ENCODE assay signal across 7 cellular contexts in genomic region chr2:174546519-174547506, GRCh38. TPM values are rescaled to one million over a fixed set of nuclear protein-coding genes. Genes with fewer than 3 reads are reported as not detected.
A peak's percentile ranks its signal among the peaks of the same experiment; 100 is the strongest.
DNase-seq lines count a peak whose midpoint lies in the region; ATAC-seq, FAIRE-seq and TF ChIP-seq lines count a peak whose summit lies in the region.

No MANE protein-coding gene starts in this region.

- no peak for TF ChIP-seq POLR2A in right lobe of liver (IDR thresholded peaks at IDR 0.05)

- H3K4me1 ChIP-seq in PC-9 (replicated peaks; ENCODE audit: insufficient read depth) (0 out of 2 replicates have a peak, but pooled peaks cover 4% of the 10 kb centered on the region), right lobe of liver (no peaks in the 10 kb centered on the region)

- no peaks in the 10 kb centered on the region for H3K27me3 ChIP-seq in H7 (ENCODE audit: control insufficient read depth, insufficient read depth, low read length)
- H3K27me3 ChIP-seq in PC-9 (ENCODE audit: insufficient read depth, low read depth) = 0 out of 2 replicates have a peak, but pooled peaks cover 5% of the 10 kb centered on the region
- no peaks in the 10 kb centered on the region for H3K27me3 ChIP-seq in bronchial epithelial cell (ENCODE audit: control insufficient read depth, insufficient read depth, low read length)
- no peaks in the 10 kb centered on the region for H3K27me3 ChIP-seq in right lobe of liver

- H3K4me3 ChIP-seq in H7 (ENCODE audit: insufficient read depth, low read depth, low read length) (no peak overlapping the region), PC-9 (peak overlapping the region; percentile 58), bronchial epithelial cell (ENCODE audit: low read depth, low read length) (no peak overlapping the region), right lobe of liver (no peak overlapping the region)

- 72% methylated on average over 17 of the region's 21 CpGs for WGBS in right lobe of liver (ENCODE audit: insufficient coverage, low coverage, low lambda C conversion rate, missing lambda C conversion rate)

- no peaks in the 10 kb centered on the region for H3K79me2 ChIP-seq in PC-9 (ENCODE audit: low read depth)

- TF ChIP-seq CTCF in PC-9 (conservative IDR thresholded peaks at IDR 0.05) (peak; percentile 80), bronchial epithelial cell (IDR thresholded peaks at IDR 0.05; ENCODE audit: insufficient read depth, low read length, severe bottlenecking) (peak; percentile 73), right lobe of liver (IDR thresholded peaks at IDR 0.05) (peak; percentile 5 to 43 (median 30))

- POLR2A ChIA-PET in PC-9 (lab: Charles Lee; ENCODE audit: unreplicated experiment) = interaction anchor here (0.6 to 0.8 kb wide), 7 partner anchors 14 to 1963 kb away, joined by 3 to 15 read pairs (median 4); no protein-coding TSS in a partner anchor

- H3K4me2 ChIP-seq in PC-9 = peak overlapping the region; percentile 67

- H3K9me2 ChIP-seq in PC-9 (ENCODE audit: insufficient read depth) = no peaks in the 10 kb centered on the region

- intact Hi-C loops in PC-9 (cut with micrococcal nuclease; ENCODE audit: unreplicated experiment) (loop anchor here (1.0 to 10.0 kb wide), 6 partner anchors 85 to 1740 kb away; partner anchors contain the start of gene SCRN3), right lobe of liver (cut with DNase I) (no loop called here)

- H3K9me3 ChIP-seq in PC-9 (ENCODE audit: insufficient read depth, low read depth) = no peaks in the 10 kb centered on the region
- H3K9me3 ChIP-seq in right lobe of liver = no peaks in the 10 kb centered on the region

- CTCF ChIA-PET in PC-9 (lab: Charles Lee) = interaction anchor here (0.5 to 2.9 kb wide), 26 partner anchors 16 to 1566 kb away, joined by 3 to 89 read pairs (median 4); partner anchors contain the start of genes GPR155, OLA1 and SCRN3

- H3K27ac ChIP-seq in PC-9 (no peak overlapping the region), right lobe of liver (no peak overlapping the region)

- BruUV-seq in PC-9 (replicated peaks; lab: Mats Ljungman, UMichigan) = TSS peak; percentile 89

- H3F3A ChIP-seq in PC-9 (ENCODE audit: insufficient read depth, low read depth) = no peaks in the 10 kb centered on the region

- ATAC-seq in right lobe of liver = peak; percentile 66 to 87 (median 75)
- no peak for ATAC-seq in GM21390 (IDR thresholded peaks at IDR 0.05; ENCODE audit: unreplicated experiment)

- H3K36me3 ChIP-seq in H7 (replicated peaks; ENCODE audit: control insufficient read depth, insufficient read depth, low read length) (no peaks in the 10 kb centered on the region), PC-9 (ENCODE audit: low read depth) (no peaks in the 10 kb centered on the region), bronchial epithelial cell (ENCODE audit: control insufficient read depth, insufficient read depth, low read length) (no peaks in the 10 kb centered on the region), right lobe of liver (no peaks in the 10 kb centered on the region)

- DNase-seq in DMS153 (lab: John Stamatoyannopoulos, UW) (peak; percentile 24), H7 (peak; percentile 77), PC-9 (peak; percentile 74 to 79), bronchial epithelial cell (ENCODE audit: low read depth) (peak; percentile 44), right lobe of liver (no peak), epidermal melanocyte (ENCODE audit: insufficient read length, low spot score) (no peak)

- H2AFZ ChIP-seq in PC-9 = peak overlapping the region; percentile 93

- FAIRE-seq in bronchial epithelial cell (lab: Jason Lieb, UNC) = no peak

- no peaks in the 10 kb centered on the region for H4K20me1 ChIP-seq in PC-9 (ENCODE audit: insufficient read depth)

RNA-seq across cellular contexts. Expression of gene WIPF1, which starts 50.8 kb away (rescaled TPM):
- 6.9 and 8.2 TPM in 2 replicates for total RNA-seq in H7 (2014; rRNA removed; shearing (Covaris generic))
- total RNA-seq in PC-9 (2021) (0.46 and 1.3 TPM in 2 replicates), bronchial epithelial cell (0.13 and 0.26 TPM in 2 replicates), right lobe of liver (10 to 100 TPM in 1 of 6 experiments, 1 to 10 TPM in 5; 5.0 to 15.3 (median 7.1) TPM)

RNA-seq across cellular contexts. Expression of gene GPR155, which starts 60.0 kb away (rescaled TPM):
- total RNA-seq in H7 (2014; rRNA removed; shearing (Covaris generic)) = 0.26 and 0.42 TPM in 2 replicates
- total RNA-seq in PC-9 (2021) (0.18 and 0.79 TPM in 2 replicates), bronchial epithelial cell (1.3 TPM in 2 replicates), right lobe of liver (10 to 100 TPM in 1 of 6 experiments, 1 to 10 TPM in 5; 6.5 to 11.3 (median 7.7) TPM)

Comparison
In these comparisons a context has a peak if more than half of its experiments do, and no peak if none do; other contexts are left out.
1. DNase-seq: peak in DMS153 (single experiment), H7 (single experiment), PC-9 (2 of 2) and bronchial epithelial cell (single experiment); none in right lobe of liver (0 of 3) and epidermal melanocyte (single experiment).
2. Peak in every context shown above with its lines, with median percentiles within 50 percentile points of each other: CTCF ChIP-seq.